Comparison of ENCODE assay signal across 17 cellular contexts in genomic region chr4:168795346-168795745, GRCh38.
"Had no signal": no experiment of that assay in that cellular context is flagged by ENCODE, and none has a peak within 500 bp of the region (broad histone marks: within the 10 kb centered on the region; RNA-seq: fewer than 3 reads in every experiment).

No MANE protein-coding gene starts in this region.

- H3K4me3 ChIP-seq: coronary artery, esophagus squamous epithelium, thyroid gland, vagina had no signal

- H3K36me3 ChIP-seq: esophagus squamous epithelium, thyroid gland, vagina, WERI-Rb-1 had no signal

- H3K27ac ChIP-seq: coronary artery, esophagus squamous epithelium, vagina, WERI-Rb-1 had no signal

- ATAC-seq: natural killer cell treated with Interleukin-12 subunit alpha and Interleukin-12 subunit beta and Interleukin-15 and Interleukin-18, amount 100 ng/mL, for 72 hours; stimulated activated naive B cell treated with anti-CD40 and anti-IgM and Interleukin-4, amounts not matched to agents 10 μg/mL and 1 μg/mL and 100 μg/mL, for 72 hours had no signal

- H3K27me3 ChIP-seq: esophagus squamous epithelium, thyroid gland, vagina had no signal

- DNase-seq: activated CD4-positive, alpha-beta memory T cell treated with anti-CD3 and anti-CD28 coated beads, Interleukin-2, amount 10 ng/mL, durations not matched to agents 7 days and 5 days; activated naive CD4-positive, alpha-beta T cell treated with anti-CD3 and anti-CD28 coated beads, Interleukin-2, amount 10 ng/mL, durations not matched to agents 7 days and 5 days; activated T-cell treated with anti-CD3 and anti-CD28 coated beads, Interleukin-2, amount 50 U/mL, for 24 hours; central memory CD4-positive, alpha-beta T cell; effector CD4-positive, alpha-beta T cell; esophagus squamous epithelium; immature natural killer cell; mammary epithelial cell; nucleus accumbens; stimulated activated CD4-positive, alpha-beta T cell treated with anti-CD3 and anti-CD28 coated beads, Interleukin-15, amount 100 ng/mL, for 24 hours; stimulated activated CD4-positive, alpha-beta T cell treated with anti-CD3 and anti-CD28 coated beads, Interleukin-4, amount 100 ng/mL, for 1 hour; stimulated activated naive B cell treated with anti-CD40 and anti-IgM and Interleukin-4, amounts not matched to agents 10 μg/mL and 1 μg/mL and 100 μg/mL, for 72 hours; thyroid gland; WERI-Rb-1 had no signal

- H3K9me3 ChIP-seq: esophagus squamous epithelium, thyroid gland, vagina had no signal
